8 cellular contexts compared by ENCODE assay signal in genomic region chr4:168451744-168452394, GRCh38. TPM values are rescaled to one million over a fixed set of nuclear protein-coding genes. Genes with fewer than 3 reads are reported as not detected.
DNase-seq lines count a peak whose midpoint lies in the region; ATAC-seq and TF ChIP-seq lines count a peak whose summit lies in the region.

No MANE protein-coding gene starts in this region.

- no peak overlapping the region for H2AFZ ChIP-seq in GM23338

- H3K36me3 ChIP-seq in Peyer's patch (peaks cover 0 to 13% (median 0%) of the 10 kb centered on the region in 3 donors), GM23338 (ENCODE audit: insufficient read depth) (no peaks in the 10 kb centered on the region)

- H3K79me2 ChIP-seq in GM23338 (replicated peaks; ENCODE audit: insufficient read depth), result no peaks in the 10 kb centered on the region

- H3K4me3 Mint-ChIP-seq in GM23338, result no peak overlapping the region

- peak; percentile 78 for DNase-seq in OCI-M1 (lab: John Stamatoyannopoulos, UW)
- peak; percentile 63 to 71 for DNase-seq in foreskin fibroblast
- DNase-seq in Peyer's patch, result no peak
- DNase-seq in NCI-H2196 (lab: John Stamatoyannopoulos, UW; ENCODE audit: unreplicated experiment), result no peak
- DNase-seq in GM23338 (ENCODE audit: low spot score), result no peak
- no peak for DNase-seq in posterior vena cava (ENCODE audit: low spot score)

- H3K36me3 Mint-ChIP-seq in GM23338 (ENCODE audit: low read depth), result no peaks in the 10 kb centered on the region

- ATAC-seq in GM18502 (IDR thresholded peaks at IDR 0.05; ENCODE audit: poor library complexity, unreplicated experiment), result peak; percentile 69
- ATAC-seq in HG02678 (IDR thresholded peaks at IDR 0.05; ENCODE audit: unreplicated experiment), result peak; percentile 81
- no peak for ATAC-seq in GM23338

- H3K27ac ChIP-seq in Peyer's patch (no peak overlapping the region), GM23338 (ENCODE audit: low read depth) (no peak overlapping the region)

- H3K4me1 Mint-ChIP-seq in GM23338, result peaks cover 5% of the 10 kb centered on the region; the same call in 2 of the 3 replicates

- TF ChIP-seq CTCF in foreskin fibroblast (IDR thresholded peaks at IDR 0.05; ENCODE audit: low read depth, low read length) (no peak), Peyer's patch (IDR thresholded peaks at IDR 0.05) (no peak), GM23338 (conservative IDR thresholded peaks at IDR 0.05; ENCODE audit: low read depth in 2 of 2) (no peak)

- peaks cover 3% of the 10 kb centered on the region; the same call in 1 of the 3 replicates for H3K9me3 Mint-ChIP-seq in GM23338

- no peak overlapping the region for H3K4me2 ChIP-seq in GM23338

- H3K4me1 ChIP-seq in Peyer's patch, result no peaks in the 10 kb centered on the region
- no peaks in the 10 kb centered on the region for H3K4me1 ChIP-seq in GM23338 (ENCODE audit: insufficient read depth)

- intact Hi-C loops in posterior vena cava (cut with DNase I), result no loop called here

- no peaks in the 10 kb centered on the region for H3F3A ChIP-seq in GM23338 (replicated peaks; ENCODE audit: low read depth)

- TF ChIP-seq POLR2A in Peyer's patch (IDR thresholded peaks at IDR 0.05), result no peak

- H3K9me2 ChIP-seq in GM23338 (ENCODE audit: insufficient read depth), result no peaks in the 10 kb centered on the region

- H3K27me3 ChIP-seq in Peyer's patch (no peaks in the 10 kb centered on the region), GM23338 (ENCODE audit: insufficient read depth) (no peaks in the 10 kb centered on the region)

- no peak overlapping the region for H3K27ac Mint-ChIP-seq in GM23338

- peaks cover 4% of the 10 kb centered on the region for H3K27me3 Mint-ChIP-seq in GM23338 (ENCODE audit: insufficient read depth, low read depth, poor library complexity)

- H4K20me1 ChIP-seq in GM23338 (replicated peaks; ENCODE audit: insufficient read depth), result no peaks in the 10 kb centered on the region

- no peaks in the 10 kb centered on the region for H3K9me3 ChIP-seq in Peyer's patch

- H3K4me3 ChIP-seq in foreskin fibroblast (ENCODE audit: low read depth in 1 of 2, low read length in 2 of 2) (no peak overlapping the region), Peyer's patch (no peak overlapping the region), GM23338 (no peak overlapping the region)

TF ChIP-seq in GM23338, 12 proteins besides CTCF, POLR2A, EP300 and RAD21 (continues in another document):
- TF ChIP-seq ETS1 (IDR thresholded peaks at IDR 0.05) (no peak), ZNF462 (CRISPR knock-in tag; IDR thresholded peaks at IDR 0.05) (no peak), EZH2phosphoT487 (IDR thresholded peaks at IDR 0.05; ENCODE audit: unreplicated experiment) (no peak), STAT1 (IDR thresholded peaks at IDR 0.05; ENCODE audit: unreplicated experiment) (no peak), CREB1 (CRISPR knock-in tag; IDR thresholded peaks at IDR 0.05; ENCODE audit: low read depth) (no peak), POLR2AphosphoS5 (IDR thresholded peaks at IDR 0.05; ENCODE audit: low read depth) (no peak), REST (IDR thresholded peaks at IDR 0.05; ENCODE audit: unreplicated experiment) (no peak)

RNA-seq across cellular contexts. Expression of gene DDX60L, which starts 28.4 kb away (rescaled TPM):
- total RNA-seq in Peyer's patch (10 to 100 TPM; 18.4 to 68.7 (median 47.2) TPM), posterior vena cava (10 to 100 TPM; 19.4 to 22.3 TPM)
- total RNA-seq in GM23338 (2014; rRNA removed; shearing (Covaris generic)), result 2.3 and 3.3 TPM in 2 replicates
- polyA plus RNA-seq in GM23338 (2016; fragmentation: Nextera tagmentation; extraction: Ambion mirVana), result 1.2 TPM in 2 replicates

RNA-seq across cellular contexts. Expression of gene PALLD, which starts 45.0 kb away (rescaled TPM):
- total RNA-seq in Peyer's patch (100 to 1,000 TPM in 1 of 4 donors, 10 to 100 TPM in 3; 68.0 to 175 (median 78.4) TPM), posterior vena cava (100 to 1,000 TPM; 649 to 791 TPM)
- 23.5 and 30.2 TPM in 2 replicates for total RNA-seq in GM23338 (2014; rRNA removed; shearing (Covaris generic))
- polyA plus RNA-seq in GM23338 (2016; fragmentation: Nextera tagmentation; extraction: Ambion mirVana), result 11.6 and 13.1 TPM in 2 replicates

Comparison
In these comparisons a context has a peak if more than half of its experiments do, and no peak if none do; other contexts are left out.
1. DNase-seq: peak in OCI-M1 (single experiment) and foreskin fibroblast (2 of 2); none in Peyer's patch (0 of 3), NCI-H2196 (single experiment), GM23338 (single experiment) and posterior vena cava (single experiment).